10 cellular contexts compared by ENCODE assay signal in genomic region chr6:134938896-134939295, GRCh38. TPM values are rescaled to one million over a fixed set of nuclear protein-coding genes. Genes with fewer than 3 reads are reported as not detected.
DNase-seq lines count a peak whose midpoint lies in the region; ATAC-seq, FAIRE-seq and TF ChIP-seq lines count a peak whose summit lies in the region.
"Had no signal": no experiment of that assay in that cellular context is flagged by ENCODE, and none has a peak within 500 bp of the region (broad histone marks: within the 10 kb centered on the region; RNA-seq: fewer than 3 reads in every experiment).

No MANE protein-coding gene starts in this region.

- H3K36me3 ChIP-seq in CD4-positive, CD25-positive, alpha-beta regulatory T cell (ENCODE audit: control insufficient read depth, insufficient read depth, low read length) = no peaks in the 10 kb centered on the region
- H3K36me3 ChIP-seq in lower lobe of right lung = no peaks in the 10 kb centered on the region
- H3K36me3 ChIP-seq: pancreas had no signal

- H3K27ac Mint-ChIP-seq in CD4-positive, CD25-positive, alpha-beta regulatory T cell = no peak overlapping the region

- H3K27me3 Mint-ChIP-seq in CD4-positive, CD25-positive, alpha-beta regulatory T cell = no peaks in the 10 kb centered on the region

- no peaks in the 10 kb centered on the region for H3K9me3 ChIP-seq in CD4-positive, CD25-positive, alpha-beta regulatory T cell (ENCODE audit: control insufficient read depth in 2 of 2, low read length in 2 of 2)
- no peaks in the 10 kb centered on the region for H3K9me3 ChIP-seq in lower lobe of right lung
- H3K9me3 ChIP-seq: pancreas had no signal

- peaks cover 8% of the 10 kb centered on the region for H3K36me3 Mint-ChIP-seq in CD4-positive, CD25-positive, alpha-beta regulatory T cell

- H3K27ac ChIP-seq in CD4-positive, CD25-positive, alpha-beta regulatory T cell (ENCODE audit: insufficient read depth, low read length, poor library complexity, severe bottlenecking) = no peak overlapping the region
- H3K27ac ChIP-seq in lower lobe of right lung = no peak overlapping the region
- H3K27ac ChIP-seq: pancreas had no signal

- H3K4me1 Mint-ChIP-seq in CD4-positive, CD25-positive, alpha-beta regulatory T cell = peaks cover 5 to 20% (median 6%) of the 10 kb centered on the region in 4 donors

- ATAC-seq in CD4-positive, CD25-positive, alpha-beta regulatory T cell (ENCODE audit: low read depth in 2 of 2) = peak; percentile 37 to 50
- ATAC-seq in HG02610 (IDR thresholded peaks at IDR 0.05; ENCODE audit: unreplicated experiment) (peak; percentile 67), lower lobe of right lung (no peak)
- ATAC-seq: pancreas had no signal

- H3K27me3 ChIP-seq in CD4-positive, CD25-positive, alpha-beta regulatory T cell (ENCODE audit: control insufficient read depth, insufficient read depth, low read length) = no peaks in the 10 kb centered on the region
- no peaks in the 10 kb centered on the region for H3K27me3 ChIP-seq in lower lobe of right lung (ENCODE audit: low read depth)
- H3K27me3 ChIP-seq: pancreas had no signal

- no peak for FAIRE-seq in D721Med (lab: Jason Lieb, UNC)
- FAIRE-seq: pancreas had no signal

- peaks cover 5% of the 10 kb centered on the region for H3K4me1 ChIP-seq in CD4-positive, CD25-positive, alpha-beta regulatory T cell (ENCODE audit: control insufficient read depth, insufficient read depth, low read length, poor library complexity, severe bottlenecking)
- H3K4me1 ChIP-seq in lower lobe of right lung = no peaks in the 10 kb centered on the region
- H3K4me1 ChIP-seq: pancreas had no signal

- no peak overlapping the region for H3K4me3 Mint-ChIP-seq in CD4-positive, CD25-positive, alpha-beta regulatory T cell

- peak in 2 of 3 donors; percentile 6 to 49 for DNase-seq in CD4-positive, CD25-positive, alpha-beta regulatory T cell
- peak; percentile 72 for DNase-seq in activated CD8-positive, alpha-beta memory T cell treated with anti-CD3 and anti-CD28 coated beads for 24 hours
- peak; percentile 51 to 69 for DNase-seq in stimulated activated CD4-positive, alpha-beta T cell treated with anti-CD3 and anti-CD28 coated beads, Interleukin-12 subunit alpha, Interleukin-12 subunit beta, amount 100 ng/mL, for 24 hours (ENCODE audit: low read depth in 2 of 2)
- DNase-seq in SIG-M5 treated with dmso at 0.1 percent for 504 hours (lab: John Stamatoyannopoulos, UW; ENCODE audit: unreplicated experiment) (no peak), D721Med (ENCODE audit: insufficient read length, low spot score) (no peak), SKM-1 (lab: John Stamatoyannopoulos, UW; ENCODE audit: unreplicated experiment) (no peak), lower lobe of right lung (no peak)
- DNase-seq: pancreas, RPMI8226 had no signal

- no peaks in the 10 kb centered on the region for H3K9me3 Mint-ChIP-seq in CD4-positive, CD25-positive, alpha-beta regulatory T cell

- TF ChIP-seq CTCF in D721Med (IDR thresholded peaks at IDR 0.05; ENCODE audit: insufficient read depth, missing control alignments) (no peak), lower lobe of right lung (IDR thresholded peaks at IDR 0.05) (no peak)

- intact Hi-C loops in lower lobe of right lung (cut with DNase I) = no loop called here

- H3K4me3 ChIP-seq in CD4-positive, CD25-positive, alpha-beta regulatory T cell (ENCODE audit: low read depth, low read length) = no peak overlapping the region
- no peak overlapping the region for H3K4me3 ChIP-seq in lower lobe of right lung
- H3K4me3 ChIP-seq: pancreas had no signal

RNA-seq across cellular contexts. Expression of gene ALDH8A1, which starts 11.0 kb away (rescaled TPM):
- 4.4 TPM for total RNA-seq in CD4-positive, CD25-positive, alpha-beta regulatory T cell
- polyA plus RNA-seq in CD4-positive, CD25-positive, alpha-beta regulatory T cell = under 1 TPM in 1 of 4 donors, not detected in 3; 0.39 TPM
- 0.86 TPM for total RNA-seq in lower lobe of right lung

Comparison
In these comparisons a context has a peak if more than half of its experiments do, and no peak if none do; other contexts are left out.
1. ATAC-seq: peak in CD4-positive, CD25-positive, alpha-beta regulatory T cell (2 of 2) and HG02610 (single experiment); none in lower lobe of right lung (0 of 2).
2. DNase-seq: peak in CD4-positive, CD25-positive, alpha-beta regulatory T cell (2 of 3), activated CD8-positive, alpha-beta memory T cell treated with anti-CD3 and anti-CD28 coated beads for 24 hours (single experiment) and stimulated activated CD4-positive, alpha-beta T cell treated with anti-CD3 and anti-CD28 coated beads, Interleukin-12 subunit alpha, Interleukin-12 subunit beta, amount 100 ng/mL, for 24 hours (2 of 2); none in SIG-M5 treated with dmso at 0.1 percent for 504 hours (single experiment), D721Med (single experiment), SKM-1 (single experiment) and lower lobe of right lung (single experiment).